Comparison of ENCODE assay signal across 8 cellular contexts in genomic region chr15:85407421-85408269, GRCh38. TPM values are rescaled to one million over a fixed set of nuclear protein-coding genes. Genes with fewer than 3 reads are reported as not detected.
DNase-seq lines count a peak whose midpoint lies in the region; ATAC-seq and TF ChIP-seq lines count a peak whose summit lies in the region.

No MANE protein-coding gene starts in this region.

- intact Hi-C loops in CD14-positive monocyte (cut with micrococcal nuclease), result no loop called here

- H3K27me3 Mint-ChIP-seq in CD14-positive monocyte (ENCODE audit: low read depth in 3 of 3) (no peaks in the 10 kb centered on the region), WTC11 (ENCODE audit: low read depth) (no peaks in the 10 kb centered on the region)

- H3K9me3 Mint-ChIP-seq in CD14-positive monocyte (no peaks in the 10 kb centered on the region), WTC11 (peaks cover 3% of the 10 kb centered on the region; the same call in 1 of the 2 replicates)

- TF ChIP-seq CTCF in CD14-positive monocyte (IDR thresholded peaks at IDR 0.05) (no peak), WTC11 (IDR thresholded peaks at IDR 0.05) (no peak), epithelial cell of proximal tubule (conservative IDR thresholded peaks at IDR 0.05; ENCODE audit: low read depth, low read length) (no peak)

- H3K4me3 ChIP-seq in epithelial cell of proximal tubule (ENCODE audit: low read depth, low read length) (peak overlapping the region; percentile 0), skeletal muscle cell (ENCODE audit: low read depth, low read length) (no peak overlapping the region)

- DNase-seq in CD14-positive monocyte (ENCODE audit: low spot score) (peak; percentile 54), WTC11 (ENCODE audit: low spot score) (no peak), epithelial cell of proximal tubule (ENCODE audit: low read depth) (peak; percentile 84), skeletal muscle cell (ENCODE audit: low read depth) (peak; percentile 69), midbrain (lab: John Stamatoyannopoulos, UW) (no peak), 8988T (no peak)

- CTCF ChIA-PET in WTC11 (lab: Charles Lee), result no interaction called here

- H3K27ac Mint-ChIP-seq in CD14-positive monocyte (peak overlapping the region in 6 of 7 donors; percentile 37 to 91 (median 81)), WTC11 (peak overlapping the region; percentile 19; the same call in 1 of the 2 replicates)

- POLR2A ChIA-PET in WTC11 (lab: Charles Lee), result interaction anchor here (0.7 kb wide), 1 partner anchor 1743 kb away, joined by 3 read pairs; no protein-coding TSS in a partner anchor

- peaks cover 43% of the 10 kb centered on the region for H3K4me1 Mint-ChIP-seq in CD14-positive monocyte
- H3K4me1 Mint-ChIP-seq in WTC11, result peaks cover 35% of the 10 kb centered on the region

- H3K36me3 Mint-ChIP-seq in CD14-positive monocyte (no peaks in the 10 kb centered on the region), WTC11 (no peaks in the 10 kb centered on the region)

- peak overlapping the region; percentile 47 to 70 for H3K4me3 Mint-ChIP-seq in CD14-positive monocyte
- no peak overlapping the region for H3K4me3 Mint-ChIP-seq in WTC11

- ATAC-seq in GM19351 (IDR thresholded peaks at IDR 0.05; ENCODE audit: unreplicated experiment), result peak; percentile 41
- peak; percentile 26 for ATAC-seq in HG03571 (IDR thresholded peaks at IDR 0.05; ENCODE audit: unreplicated experiment)
- ATAC-seq in WTC11, result no peak

TF ChIP-seq in WTC11, 78 proteins besides CTCF, POLR2A, EP300 and RAD21 (continues in another document):
- TF ChIP-seq ZNF121 (CRISPR knock-in tag; IDR thresholded peaks at IDR 0.05), result no peak
- TF ChIP-seq ZNF532 (CRISPR knock-in tag; IDR thresholded peaks at IDR 0.05; ENCODE audit: borderline replicate concordance), result no peak
- TF ChIP-seq ETV6 (CRISPR knock-in tag; IDR thresholded peaks at IDR 0.05), result no peak
- TF ChIP-seq ELF4 (CRISPR knock-in tag; IDR thresholded peaks at IDR 0.05; ENCODE audit: low read depth), result no peak
- no peak for TF ChIP-seq GABPB1 (CRISPR knock-in tag; IDR thresholded peaks at IDR 0.05)
- no peak for TF ChIP-seq SMAD4 (CRISPR knock-in tag; IDR thresholded peaks at IDR 0.05)
- TF ChIP-seq ATF6 (CRISPR knock-in tag; IDR thresholded peaks at IDR 0.05), result no peak
- TF ChIP-seq PREB (CRISPR knock-in tag; IDR thresholded peaks at IDR 0.05; ENCODE audit: borderline replicate concordance), result no peak
- no peak for TF ChIP-seq ZBTB21 (CRISPR knock-in tag; IDR thresholded peaks at IDR 0.05; ENCODE audit: borderline replicate concordance)
- TF ChIP-seq USF1 (CRISPR knock-in tag; IDR thresholded peaks at IDR 0.05), result no peak
- no peak for TF ChIP-seq ARID4B (CRISPR knock-in tag; IDR thresholded peaks at IDR 0.05; ENCODE audit: borderline replicate concordance)

RNA-seq across cellular contexts. Expression of gene AKAP13, which starts 27.2 kb away (rescaled TPM):
- polyA plus RNA-seq in CD14-positive monocyte, result 10 to 100 TPM; 47.9 to 92.6 TPM
- total RNA-seq in WTC11 (2021) (48.3 to 50.3 TPM (median 48.9 TPM) in 3 replicates), epithelial cell of proximal tubule (23.4 and 40.9 TPM in 2 replicates)

Comparison
In these comparisons a context has a peak if more than half of its experiments do, and no peak if none do; other contexts are left out.
1. DNase-seq: peak in CD14-positive monocyte (single experiment), epithelial cell of proximal tubule (single experiment) and skeletal muscle cell (single experiment); none in WTC11 (single experiment), midbrain (single experiment) and 8988T (single experiment).